Comparison of ENCODE assay signal across 11 cellular contexts in the genomic region with DNA sequence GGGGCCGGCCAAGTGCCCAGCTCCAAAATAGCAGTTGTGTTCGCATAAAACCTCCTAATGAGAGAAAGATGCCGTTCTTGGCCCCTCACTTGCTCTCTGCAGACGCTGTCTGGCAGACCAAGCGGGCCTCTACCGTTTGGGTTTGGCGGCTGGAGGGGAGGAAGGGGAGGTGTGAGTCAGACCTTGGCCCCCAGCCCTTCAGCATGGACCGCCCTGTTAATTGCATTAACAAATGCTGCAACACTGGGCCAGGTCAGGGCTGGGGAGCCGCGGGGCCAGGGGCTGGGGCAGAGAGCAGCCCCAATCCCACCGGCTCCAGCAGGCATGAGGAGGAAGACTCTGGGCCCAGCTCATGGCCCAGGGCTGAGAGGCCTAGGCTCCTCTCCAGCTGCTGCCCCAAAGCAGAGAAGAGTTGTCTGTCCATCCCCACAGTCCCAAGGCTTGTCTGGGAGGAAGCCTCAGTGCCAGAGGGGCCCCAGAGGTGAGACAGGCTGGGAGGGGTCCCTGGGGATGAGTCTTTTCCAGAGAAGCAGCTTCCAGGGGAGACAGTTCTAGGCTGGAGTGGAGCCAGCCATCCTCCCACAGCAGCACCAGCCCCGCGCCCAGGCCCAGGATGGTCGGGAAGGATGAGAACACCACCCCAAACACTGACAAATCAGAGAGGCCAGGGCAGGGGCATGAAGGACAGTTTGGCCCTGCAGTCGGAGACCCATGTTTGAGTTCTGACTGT. TPM values are rescaled to one million over a fixed set of nuclear protein-coding genes. Genes with fewer than 3 reads are reported as not detected.
A peak's percentile ranks its signal among the peaks of the same experiment; 100 is the strongest.
DNase-seq lines count a peak whose midpoint lies in the region; ATAC-seq and TF ChIP-seq lines count a peak whose summit lies in the region.
"Had no signal": no experiment of that assay in that cellular context is flagged by ENCODE, and none has a peak within 500 bp of the region (broad histone marks: within the 10 kb centered on the region; RNA-seq: fewer than 3 reads in every experiment).

No MANE protein-coding gene starts in this region.

- H3K27me3 ChIP-seq in breast epithelium = no peaks in the 10 kb centered on the region

- no peak overlapping the region for H3K27ac Mint-ChIP-seq in MCF 10A (ENCODE audit: low read depth, unreplicated experiment)

- H3K4me1 Mint-ChIP-seq in MCF 10A (ENCODE audit: insufficient read depth, unreplicated experiment) = peaks cover 7% of the 10 kb centered on the region

- ATAC-seq in omental fat pad (ENCODE audit: low FRiP score) = peak; percentile 62

- H3K9me3 ChIP-seq in breast epithelium = no peaks in the 10 kb centered on the region

- CTCF ChIA-PET in MCF 10A (lab: Yijun Ruan, JAX) (interaction anchor here (1.0 to 1.4 kb wide), 2 partner anchors 15 to 45 kb away, joined by 4 to 6 read pairs; no protein-coding TSS in a partner anchor), GM10248 (lab: Yijun Ruan, JAX) (interaction anchor here (1.2 to 9.4 kb wide), 5 partner anchors 14 to 24 kb away, joined by 3 to 96 read pairs (median 13); partner anchors contain the start of gene LTBP2)

- intact Hi-C loops in breast epithelium (cut with DNase I; ENCODE audit: low total_unique reads) (no loop called here), MCF 10A (cut with micrococcal nuclease) (no loop called here)

- H3K4me3 ChIP-seq in breast epithelium = peak overlapping the region in 1 of 3 donors; percentile 37

- POLR2A ChIA-PET in MCF 10A (lab: Yijun Ruan, JAX) = interaction anchor here (0.6 to 0.7 kb wide), 2 partner anchors 118 to 716 kb away, joined by 3 read pairs; no protein-coding TSS in a partner anchor
- POLR2A ChIA-PET in GM10248 (lab: Yijun Ruan, JAX) = no interaction called here

- no peak for DNase-seq in breast epithelium (ENCODE audit: low spot score in 2 of 2)
- no peak for DNase-seq in MCF 10A (ENCODE audit: unreplicated experiment)
- DNase-seq in fibroblast of the conjunctiva (ENCODE audit: low read depth) = peak; percentile 80
- no peak for DNase-seq in omental fat pad (ENCODE audit: low spot score)
- DNase-seq in DMS79 (lab: John Stamatoyannopoulos, UW) = no peak
- DNase-seq in glomerular visceral epithelial cell (ENCODE audit: extremely low spot score) = no peak
- DNase-seq in germinal center (ENCODE audit: low spot score) = no peak
- DNase-seq in GM10248 (ENCODE audit: extremely low spot score) = no peak
- DNase-seq: cerebellar nuclear complex had no signal

- H3K4me3 Mint-ChIP-seq in MCF 10A (ENCODE audit: unreplicated experiment) = no peak overlapping the region
- H3K4me3 Mint-ChIP-seq: neural crest cell had no signal

- H3K36me3 Mint-ChIP-seq in MCF 10A (ENCODE audit: insufficient read depth, unreplicated experiment) = peaks cover 2% of the 10 kb centered on the region

- TF ChIP-seq CTCF in breast epithelium (IDR thresholded peaks at IDR 0.05) = no peak
- TF ChIP-seq CTCF in MCF 10A (IDR thresholded peaks at IDR 0.05; ENCODE audit: unreplicated experiment) = no peak
- TF ChIP-seq CTCF in omental fat pad (IDR thresholded peaks at IDR 0.05) = no peak
- no peak for TF ChIP-seq CTCF in GM10248 (IDR thresholded peaks at IDR 0.05; ENCODE audit: control extremely low read depth, extremely low read depth, low read depth, missing control alignments)

- peak overlapping the region; percentile 67 to 90 for H3K27ac ChIP-seq in breast epithelium
- H3K27ac ChIP-seq: HL-60 had no signal

- BruUV-seq in MCF 10A (replicated peaks; lab: Mats Ljungman, UMichigan) = no TSS peak

- no peak for TF ChIP-seq POLR2A in breast epithelium (IDR thresholded peaks at IDR 0.05)

- H3K9me3 Mint-ChIP-seq in MCF 10A (ENCODE audit: unreplicated experiment) = no peaks in the 10 kb centered on the region
- H3K9me3 Mint-ChIP-seq: neural crest cell had no signal

- no peaks in the 10 kb centered on the region for H3K27me3 Mint-ChIP-seq in MCF 10A (ENCODE audit: insufficient read depth, unreplicated experiment)

- peaks cover 0 to 31% of the 10 kb centered on the region in 2 donors for H3K4me1 ChIP-seq in breast epithelium

- no peaks in the 10 kb centered on the region for H3K36me3 ChIP-seq in breast epithelium

RNA-seq across cellular contexts. Expression of gene LTBP2, which starts 16.9 kb away (rescaled TPM):
- 10 to 100 TPM; 34.7 to 91.1 (median 79.0) TPM for total RNA-seq in breast epithelium
- 9.1 and 16.8 TPM in 2 replicates for total RNA-seq in MCF 10A (2022)
- total RNA-seq in omental fat pad = 100 to 1,000 TPM in 1 of 4 donors, 10 to 100 TPM in 3; 31.6 to 104 (median 72.3) TPM
